Comparison of ENCODE assay signal across 8 cellular contexts in genomic region chr5:132221781-132222648, GRCh38.
DNase-seq lines count a peak whose midpoint lies in the region; ATAC-seq and TF ChIP-seq lines count a peak whose summit lies in the region.

No MANE protein-coding gene starts in this region.

- H3K27me3 ChIP-seq in tibial artery, result no peaks in the 10 kb centered on the region

- ATAC-seq in GM21786 (IDR thresholded peaks at IDR 0.05; ENCODE audit: unreplicated experiment), result no peak

- H3K36me3 ChIP-seq in tibial artery, result peaks cover 3 to 14% (median 7%) of the 10 kb centered on the region in 3 donors

- TF ChIP-seq CTCF in HFF-Myc (IDR thresholded peaks at IDR 0.05; ENCODE audit: low read depth, low read length, missing control alignments) (peak; percentile 25), tibial artery (IDR thresholded peaks at IDR 0.05) (peak; percentile 12 to 35)

- peak overlapping the region; percentile 79 to 95 for H3K27ac ChIP-seq in tibial artery

- intact Hi-C loops in tibial artery (cut with DNase I; ENCODE audit: low total_unique reads), result no loop called here

- peaks cover 0 to 79% (median 66%) of the 10 kb centered on the region in 4 donors for H3K4me1 ChIP-seq in tibial artery

- no peaks in the 10 kb centered on the region for H3K9me3 ChIP-seq in tibial artery

- DNase-seq in HFF-Myc (ENCODE audit: extremely low read depth, low read depth), result peak; percentile 62
- DNase-seq in brain pericyte (ENCODE audit: low read depth, low spot score), result peak; percentile 46
- peak; percentile 42 for DNase-seq in iris pigment epithelial cell (ENCODE audit: low read depth)
- peak; percentile 63 to 90 for DNase-seq in tibial artery
- no peak for DNase-seq in NCI-H1694 (lab: John Stamatoyannopoulos, UW)
- DNase-seq in germinal center (ENCODE audit: low spot score), result no peak
- no peak for DNase-seq in stimulated activated CD8-positive, alpha-beta memory T cell treated with anti-CD3 and anti-CD28 coated beads, Interleukin-4, amount 100 ng/mL, for 48 hours

- H3K4me3 ChIP-seq in HFF-Myc (replicated peaks; ENCODE audit: low read depth, low read length) (no peak overlapping the region), tibial artery (no peak overlapping the region)

Comparison
In these comparisons a context has a peak if more than half of its experiments do, and no peak if none do; other contexts are left out.
1. DNase-seq: peak in HFF-Myc (single experiment), brain pericyte (single experiment), iris pigment epithelial cell (single experiment) and tibial artery (2 of 2); none in NCI-H1694 (single experiment), germinal center (single experiment) and stimulated activated CD8-positive, alpha-beta memory T cell treated with anti-CD3 and anti-CD28 coated beads, Interleukin-4, amount 100 ng/mL, for 48 hours (single experiment).